Comparison of ENCODE assay signal across 8 cellular contexts in genomic region chr3:65732060-65732933, GRCh38.
DNase-seq lines count a peak whose midpoint lies in the region; ATAC-seq and TF ChIP-seq lines count a peak whose summit lies in the region.

No MANE protein-coding gene starts in this region.

- H3K27me3 ChIP-seq in Caco-2 (replicated peaks; ENCODE audit: control insufficient read depth, insufficient read depth, low read length): no peaks in the 10 kb centered on the region

- no peaks in the 10 kb centered on the region for H3K4me1 Mint-ChIP-seq in Caco-2 (ENCODE audit: low read depth, unreplicated experiment)
- peaks cover 4% of the 10 kb centered on the region for H3K4me1 Mint-ChIP-seq in activated T-helper 17 cell treated with anti-CD3 and anti-CD28 coated beads, Interleukin-2, amount 50 U/mL, for 72 hours
- no peaks in the 10 kb centered on the region for H3K4me1 Mint-ChIP-seq in T-helper 2 cell treated with Interferon-gamma antibody and Interleukin-4, amounts not matched to agents 5 μg/mL and 100 μg/mL, for 36 hours (ENCODE audit: low read depth)

- peak in 1 of 2 experiments; percentile 59 for DNase-seq in Caco-2
- peak; percentile 1 for DNase-seq in NCI-H187 treated with DMSO at 0.1 percent for 48 hours (lab: John Stamatoyannopoulos, UW)
- no peak for DNase-seq in left ventricle myocardium superior
- DNase-seq in sciatic nerve (ENCODE audit: low spot score): no peak
- DNase-seq in T-helper 2 cell treated with Interferon-gamma antibody and Interleukin-4, amounts not matched to agents 5 μg/mL and 100 μg/mL, for 36 hours (ENCODE audit: low spot score): no peak

- H3K36me3 ChIP-seq in Caco-2 (ENCODE audit: control insufficient read depth, insufficient read depth, low read length): no peaks in the 10 kb centered on the region

- H3K27ac Mint-ChIP-seq in Caco-2 (ENCODE audit: unreplicated experiment): no peak overlapping the region
- no peak overlapping the region for H3K27ac Mint-ChIP-seq in activated T-helper 17 cell treated with anti-CD3 and anti-CD28 coated beads, Interleukin-2, amount 50 U/mL, for 72 hours
- no peak overlapping the region for H3K27ac Mint-ChIP-seq in T-helper 2 cell treated with Interferon-gamma antibody and Interleukin-4, amounts not matched to agents 5 μg/mL and 100 μg/mL, for 36 hours

- BruUV-seq in Caco-2 (replicated peaks; lab: Mats Ljungman, UMichigan): no TSS peak

- peaks cover 4% of the 10 kb centered on the region; the same call in 1 of the 2 replicates for H3K4me1 ChIP-seq in Caco-2

- no peak overlapping the region for H3K4me3 Mint-ChIP-seq in Caco-2 (ENCODE audit: unreplicated experiment)
- no peak overlapping the region for H3K4me3 Mint-ChIP-seq in activated T-helper 17 cell treated with anti-CD3 and anti-CD28 coated beads, Interleukin-2, amount 50 U/mL, for 72 hours
- no peak overlapping the region for H3K4me3 Mint-ChIP-seq in T-helper 2 cell treated with Interferon-gamma antibody and Interleukin-4, amounts not matched to agents 5 μg/mL and 100 μg/mL, for 36 hours

- ATAC-seq in GM18873 (IDR thresholded peaks at IDR 0.05; ENCODE audit: low FRiP score, unreplicated experiment): peak; percentile 87
- peak; percentile 95 for ATAC-seq in HG02973 (IDR thresholded peaks at IDR 0.05; ENCODE audit: unreplicated experiment)
- ATAC-seq in activated T-helper 17 cell treated with anti-CD3 and anti-CD28 coated beads, Interleukin-2, amount 50 U/mL, for 72 hours (replicated peaks): peak; percentile 61
- ATAC-seq in left ventricle myocardium superior: peak; percentile 65
- ATAC-seq in sciatic nerve: peak; percentile 74

- H3K36me3 Mint-ChIP-seq in Caco-2 (ENCODE audit: insufficient read depth, unreplicated experiment): no peaks in the 10 kb centered on the region
- H3K36me3 Mint-ChIP-seq in activated T-helper 17 cell treated with anti-CD3 and anti-CD28 coated beads, Interleukin-2, amount 50 U/mL, for 72 hours (ENCODE audit: low read depth): no peaks in the 10 kb centered on the region
- H3K36me3 Mint-ChIP-seq in T-helper 2 cell treated with Interferon-gamma antibody and Interleukin-4, amounts not matched to agents 5 μg/mL and 100 μg/mL, for 36 hours (ENCODE audit: low read depth): no peaks in the 10 kb centered on the region

- H3K9me3 Mint-ChIP-seq in Caco-2 (ENCODE audit: unreplicated experiment): no peaks in the 10 kb centered on the region
- no peaks in the 10 kb centered on the region for H3K9me3 Mint-ChIP-seq in activated T-helper 17 cell treated with anti-CD3 and anti-CD28 coated beads, Interleukin-2, amount 50 U/mL, for 72 hours
- no peaks in the 10 kb centered on the region for H3K9me3 Mint-ChIP-seq in T-helper 2 cell treated with Interferon-gamma antibody and Interleukin-4, amounts not matched to agents 5 μg/mL and 100 μg/mL, for 36 hours

- intact Hi-C loops in Caco-2 (cut with micrococcal nuclease; ENCODE audit: unreplicated experiment): loop anchor here (1.0 to 5.0 kb wide), 2 partner anchors 293 to 1200 kb away; no protein-coding TSS in a partner anchor
- intact Hi-C loops in left ventricle myocardium superior (cut with micrococcal nuclease): loop anchor here (10.0 kb wide), 1 partner anchor 297 kb away; no protein-coding TSS in a partner anchor
- intact Hi-C loops in sciatic nerve (cut with DNase I): loop anchor here (10.0 kb wide), 2 partner anchors 287 to 1197 kb away; no protein-coding TSS in a partner anchor

- H3K4me3 ChIP-seq in Caco-2 (ENCODE audit: low read depth, low read length): no peak overlapping the region

- H3K27me3 Mint-ChIP-seq in Caco-2 (ENCODE audit: insufficient read depth, unreplicated experiment): no peaks in the 10 kb centered on the region
- H3K27me3 Mint-ChIP-seq in activated T-helper 17 cell treated with anti-CD3 and anti-CD28 coated beads, Interleukin-2, amount 50 U/mL, for 72 hours: peaks cover 4% of the 10 kb centered on the region
- no peaks in the 10 kb centered on the region for H3K27me3 Mint-ChIP-seq in T-helper 2 cell treated with Interferon-gamma antibody and Interleukin-4, amounts not matched to agents 5 μg/mL and 100 μg/mL, for 36 hours (ENCODE audit: low read depth)

- TF ChIP-seq CTCF in Caco-2 (IDR thresholded peaks at IDR 0.05; ENCODE audit: insufficient read depth in 1 of 2, low read depth in 1 of 2, low read length in 1 of 2, severe bottlenecking in 1 of 2, unreplicated experiment in 1 of 2): peak; percentile 57 to 79

- CTCF ChIA-PET in Caco-2 (lab: Charles Lee): interaction anchor here (0.6 to 1.7 kb wide), 5 partner anchors 19 to 293 kb away, joined by 3 to 6 read pairs (median 3); no protein-coding TSS in a partner anchor

- no peaks in the 10 kb centered on the region for H3K9me3 ChIP-seq in Caco-2

- POLR2A ChIA-PET in Caco-2 (lab: Charles Lee): no interaction called here
